ENCODE assay signal across 18 cellular contexts in the genomic region with DNA sequence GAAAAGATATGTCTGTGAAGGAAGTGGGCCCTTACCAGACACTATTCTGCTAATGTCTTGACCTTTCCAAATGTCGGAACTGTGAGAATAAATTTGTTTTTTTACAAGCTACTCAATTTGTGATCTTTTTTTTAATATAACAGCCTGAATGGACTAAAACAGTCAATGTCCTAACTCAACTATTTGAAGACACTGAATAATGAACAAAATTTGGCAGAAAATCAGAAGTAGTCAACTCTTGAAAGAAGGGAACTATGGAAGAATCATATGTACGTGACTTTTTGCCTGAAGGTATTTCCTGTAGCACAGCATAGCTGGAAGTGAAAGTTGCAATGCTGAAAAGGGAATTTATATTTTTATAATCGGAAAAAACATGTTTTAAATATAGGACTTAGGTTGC.
DNase-seq lines count a peak whose midpoint lies in the region; ATAC-seq and TF ChIP-seq lines count a peak whose summit lies in the region.
"Had no signal": no experiment of that assay in that cellular context is flagged by ENCODE, and none has a peak within 500 bp of the region (broad histone marks: within the 10 kb centered on the region; RNA-seq: fewer than 3 reads in every experiment).

No MANE protein-coding gene starts in this region.

- intact Hi-C loops in psoas muscle (cut with DNase I) = no loop called here

- H3K4me1 ChIP-seq in psoas muscle = no peaks in the 10 kb centered on the region

- no peaks in the 10 kb centered on the region for H3K27me3 ChIP-seq in psoas muscle (ENCODE audit: insufficient read depth in 3 of 3, low read length in 2 of 3)

- no peaks in the 10 kb centered on the region for H3K36me3 ChIP-seq in psoas muscle (ENCODE audit: insufficient read depth in 1 of 2, low read depth in 1 of 2)

- TF ChIP-seq CTCF in psoas muscle (IDR thresholded peaks at IDR 0.05) = no peak

- H3K9me3 ChIP-seq in psoas muscle = no peaks in the 10 kb centered on the region

- in situ Hi-C loops in SK-MEL-5 (cut with HindIII; ENCODE audit: low pct_unique_long_range_greater_than_20kb, low sequenced_read_pairs) = no loop called here

- H3K27ac ChIP-seq in psoas muscle = no peak overlapping the region
- H3K27ac ChIP-seq: GM23248 had no signal

- no peak overlapping the region for H3K4me3 ChIP-seq in psoas muscle
- H3K4me3 ChIP-seq: GM12878, GM23248 had no signal

- no peak for ATAC-seq in psoas muscle
- ATAC-seq in HG03565 (IDR thresholded peaks at IDR 0.05; ENCODE audit: unreplicated experiment) = no peak
- ATAC-seq: GM12878, HCT116 had no signal

- DNase-seq in MV-4-11 (lab: John Stamatoyannopoulos, UW) (peak; percentile 1), SK-MEL-5 (ENCODE audit: low read depth, low spot score) (peak; percentile 41), foreskin melanocyte (peak; percentile 78), psoas muscle (no peak), islet precursor cell (no peak)
- DNase-seq: C1 segment of cervical spinal cord; Calu3; CD4-positive, alpha-beta memory T cell; COR-L47; DMS153; DND-41; EL; GDM1; GM23248; H9 had no signal

- WGBS in psoas muscle, 3 donors = 73 to 77% (median 74%) methylated on average over 3 of the region's 3 CpGs

Comparison
In these comparisons a context has a peak if more than half of its experiments do, and no peak if none do; other contexts are left out.
1. DNase-seq: peak in MV-4-11 (single experiment), SK-MEL-5 (single experiment) and foreskin melanocyte (single experiment); none in psoas muscle (0 of 2) and islet precursor cell (single experiment).